Comparison of ENCODE assay signal across 11 cellular contexts in the genomic region with DNA sequence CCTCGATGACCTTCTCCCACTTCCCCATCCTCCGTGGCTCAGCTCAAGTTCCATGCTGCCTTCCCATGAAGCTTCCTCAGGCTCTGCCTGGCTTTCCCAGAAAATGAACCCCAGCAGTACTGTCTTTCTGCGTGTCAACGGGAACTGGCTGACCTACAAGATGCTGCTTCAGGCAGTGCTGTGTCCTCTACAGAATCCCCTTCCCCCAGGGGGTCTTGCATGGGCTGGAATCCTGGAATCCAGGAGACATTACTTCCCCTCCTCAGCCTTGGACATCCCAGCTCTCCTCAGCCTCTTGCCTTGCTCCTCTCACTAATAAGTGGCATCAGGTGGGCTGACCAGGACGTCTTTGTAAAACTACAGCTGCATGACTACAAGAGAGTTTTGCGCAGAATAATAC. TPM values are rescaled to one million over a fixed set of nuclear protein-coding genes. Genes with fewer than 3 reads are reported as not detected.
DNase-seq lines count a peak whose midpoint lies in the region; ATAC-seq and TF ChIP-seq lines count a peak whose summit lies in the region.
"Had no signal": no experiment of that assay in that cellular context is flagged by ENCODE, and none has a peak within 500 bp of the region (broad histone marks: within the 10 kb centered on the region; RNA-seq: fewer than 3 reads in every experiment).

No MANE protein-coding gene starts in this region.

- no peak overlapping the region for H2AK5ac ChIP-seq in neuronal stem cell (ENCODE audit: low read depth, low read length)

- no peak for TF ChIP-seq CTCF in C4-2B (conservative IDR thresholded peaks at IDR 0.05)

- H2BK120ac ChIP-seq in neuronal stem cell (ENCODE audit: low read depth, low read length) = no peak overlapping the region

- H3K27ac ChIP-seq in C4-2B (0 out of 2 replicates have a peak overlapping the region, but pooled peaks have one; percentile 4), Karpas-422 (ENCODE audit: low read length) (peak overlapping the region; percentile 92), duodenal mucosa (ENCODE audit: low read depth, low read length) (no peak overlapping the region), neuronal stem cell (replicated peaks; ENCODE audit: low read length) (no peak overlapping the region)

- H4K8ac ChIP-seq in neuronal stem cell (ENCODE audit: low read depth, low read length) = no peak overlapping the region

- H2BK5ac ChIP-seq in neuronal stem cell (ENCODE audit: low read length) = no peak overlapping the region

- ATAC-seq in GM19328 (IDR thresholded peaks at IDR 0.05; ENCODE audit: unreplicated experiment) = no peak
- ATAC-seq: Panc1 had no signal

- H3K4ac ChIP-seq in neuronal stem cell (ENCODE audit: low read length) = no peak overlapping the region

- H3K9ac ChIP-seq in Karpas-422 (ENCODE audit: low read length) (peak overlapping the region; percentile 66), duodenal mucosa (ENCODE audit: low read depth in 1 of 2, low read length in 2 of 2) (no peak overlapping the region), neuronal stem cell (ENCODE audit: low read depth, low read length, poor library complexity) (peak overlapping the region; percentile 39)

- peak overlapping the region; percentile 84 for H3K4me2 ChIP-seq in Karpas-422 (ENCODE audit: low read depth, low read length, poor library complexity, severe bottlenecking)
- H3K4me2 ChIP-seq in neuronal stem cell (ENCODE audit: insufficient read depth, low read length, poor library complexity, severe bottlenecking) = no peak overlapping the region

- H4K20me1 ChIP-seq in Karpas-422 (ENCODE audit: insufficient read depth, low read depth, low read length) = peaks cover 58% of the 10 kb centered on the region

- peaks cover 30% of the 10 kb centered on the region for H3K79me1 ChIP-seq in neuronal stem cell (ENCODE audit: low read depth, low read length)

- H3K23ac ChIP-seq in neuronal stem cell (ENCODE audit: low read depth, low read length, poor library complexity) = no peak overlapping the region

- H2AFZ ChIP-seq in Karpas-422 (ENCODE audit: low read length) (no peak overlapping the region), neuronal stem cell (ENCODE audit: low read length) (no peak overlapping the region)

- no peak for DNase-seq in Karpas-422
- DNase-seq in neuronal stem cell (ENCODE audit: low spot score) = no peak
- no peak for DNase-seq in DMS 273 treated with DMSO at 0.1 percent for 48 hours (lab: John Stamatoyannopoulos, UW)
- DNase-seq in NCI-H510A (lab: John Stamatoyannopoulos, UW) = no peak
- no peak for DNase-seq in stimulated activated CD4-positive, alpha-beta T cell treated with anti-CD3 and anti-CD28 coated beads, Interleukin-4, amount 100 ng/mL, for 24 hours
- DNase-seq: activated CD4-positive, alpha-beta T cell treated with anti-CD3 and anti-CD28 coated beads for 1 hour; NCI-H1436 had no signal

- no peaks in the 10 kb centered on the region for H3K9me3 ChIP-seq in Karpas-422 (ENCODE audit: low read length)
- H3K9me3 ChIP-seq in duodenal mucosa (ENCODE audit: control insufficient read depth in 1 of 2, low read length in 2 of 2) = no peaks in the 10 kb centered on the region
- no peaks in the 10 kb centered on the region for H3K9me3 ChIP-seq in neuronal stem cell (replicated peaks in 1 of 2; ENCODE audit: control insufficient read depth in 2 of 2, insufficient read depth in 1 of 2, low read depth in 1 of 2, low read length in 2 of 2)

- H3K79me2 ChIP-seq in Karpas-422 (ENCODE audit: low read length) = peaks cover 97% of the 10 kb centered on the region

- H3K4me3 ChIP-seq in Karpas-422 (ENCODE audit: low read length) (peak overlapping the region; percentile 41; the same call in 1 of the 2 replicates), duodenal mucosa (ENCODE audit: low read depth in 1 of 2, low read length in 2 of 2) (peak overlapping the region; percentile 0 to 19), neuronal stem cell (ENCODE audit: low read length in 2 of 2) (peak overlapping the region in 1 of 2 donors; percentile 31)

- H3K14ac ChIP-seq in neuronal stem cell (ENCODE audit: low read length) = peak overlapping the region; percentile 22

- no peaks in the 10 kb centered on the region for H3K9me2 ChIP-seq in Karpas-422 (replicated peaks; ENCODE audit: insufficient read depth, low read length)

- no peak overlapping the region for H2BK15ac ChIP-seq in neuronal stem cell (ENCODE audit: low read length)

- H3K36me3 ChIP-seq in Karpas-422 (ENCODE audit: insufficient read depth, low read length) (peaks cover 29% of the 10 kb centered on the region), duodenal mucosa (ENCODE audit: control insufficient read depth in 1 of 2, insufficient read depth in 2 of 2, low read length in 2 of 2) (peaks cover 0 to 8% of the 10 kb centered on the region in 2 donors), neuronal stem cell (replicated peaks in 1 of 2; ENCODE audit: control insufficient read depth in 2 of 2, insufficient read depth in 2 of 2, low read length in 2 of 2) (peaks cover 13 to 58% of the 10 kb centered on the region in 2 donors)

- no peak overlapping the region for H4K91ac ChIP-seq in neuronal stem cell (ENCODE audit: low read depth, low read length, poor library complexity)

- no peaks in the 10 kb centered on the region for H3K27me3 ChIP-seq in Karpas-422 (ENCODE audit: low read length)
- no peaks in the 10 kb centered on the region for H3K27me3 ChIP-seq in duodenal mucosa (ENCODE audit: control insufficient read depth in 1 of 2, insufficient read depth in 2 of 2, low read length in 2 of 2)
- H3K27me3 ChIP-seq in neuronal stem cell (ENCODE audit: control insufficient read depth in 3 of 3, insufficient read depth in 3 of 3, low read depth in 1 of 3, low read length in 3 of 3) = no peaks in the 10 kb centered on the region

- no peak overlapping the region for H3K18ac ChIP-seq in neuronal stem cell (ENCODE audit: low read length)

- H2BK12ac ChIP-seq in neuronal stem cell (ENCODE audit: low read length) = no peak overlapping the region

- H3K4me1 ChIP-seq in Karpas-422 (ENCODE audit: low read length) (peaks cover 90% of the 10 kb centered on the region), duodenal mucosa (ENCODE audit: control insufficient read depth in 1 of 2, insufficient read depth in 2 of 2, low read length in 2 of 2) (peaks cover 68 to 71% of the 10 kb centered on the region in 2 donors), neuronal stem cell (ENCODE audit: control insufficient read depth in 2 of 2, insufficient read depth in 1 of 2, low read depth in 1 of 2, low read length in 2 of 2) (no peaks in the 10 kb centered on the region)

- no CpG with 5 or more reads among the region's 6 CpGs for WGBS in neuronal stem cell (ENCODE audit: extremely low coverage in 2 of 2, insufficient read length in 2 of 2, insufficient replicate concordance in 1 of 2), 2 donors

RNA-seq across cellular contexts. Expression of gene CCDC12, which starts 5.4 kb away (rescaled TPM):
- total RNA-seq in Karpas-422 (2014; rRNA removed; shearing (Covaris generic); ENCODE audit: low replicate concordance) = 40.2 and 83.5 TPM in 2 replicates
- 56.1 TPM for polyA plus RNA-seq in neuronal stem cell (2013, experiment 1 of 2)
- 55.5 TPM for polyA plus RNA-seq in neuronal stem cell (2013, experiment 2 of 2)

RNA-seq across cellular contexts. Expression of gene NBEAL2, which starts 8.3 kb away (rescaled TPM):
- total RNA-seq in Karpas-422 (2014; rRNA removed; shearing (Covaris generic); ENCODE audit: low replicate concordance) = 60.5 and 133 TPM in 2 replicates
- 5.9 TPM for polyA plus RNA-seq in neuronal stem cell (2013, experiment 1 of 2)
- 6.2 TPM for polyA plus RNA-seq in neuronal stem cell (2013, experiment 2 of 2)

Comparison
In these comparisons a context has a peak if more than half of its experiments do, and no peak if none do; other contexts are left out.
1. H3K27ac ChIP-seq: peak in C4-2B (single experiment) and Karpas-422 (single experiment); none in duodenal mucosa (single experiment) and neuronal stem cell (single experiment).
2. H3K9ac ChIP-seq: peak in Karpas-422 (single experiment) and neuronal stem cell (single experiment); none in duodenal mucosa (0 of 2).